Comparison of ENCODE assay signal across 1 cellular context in the genomic region with DNA sequence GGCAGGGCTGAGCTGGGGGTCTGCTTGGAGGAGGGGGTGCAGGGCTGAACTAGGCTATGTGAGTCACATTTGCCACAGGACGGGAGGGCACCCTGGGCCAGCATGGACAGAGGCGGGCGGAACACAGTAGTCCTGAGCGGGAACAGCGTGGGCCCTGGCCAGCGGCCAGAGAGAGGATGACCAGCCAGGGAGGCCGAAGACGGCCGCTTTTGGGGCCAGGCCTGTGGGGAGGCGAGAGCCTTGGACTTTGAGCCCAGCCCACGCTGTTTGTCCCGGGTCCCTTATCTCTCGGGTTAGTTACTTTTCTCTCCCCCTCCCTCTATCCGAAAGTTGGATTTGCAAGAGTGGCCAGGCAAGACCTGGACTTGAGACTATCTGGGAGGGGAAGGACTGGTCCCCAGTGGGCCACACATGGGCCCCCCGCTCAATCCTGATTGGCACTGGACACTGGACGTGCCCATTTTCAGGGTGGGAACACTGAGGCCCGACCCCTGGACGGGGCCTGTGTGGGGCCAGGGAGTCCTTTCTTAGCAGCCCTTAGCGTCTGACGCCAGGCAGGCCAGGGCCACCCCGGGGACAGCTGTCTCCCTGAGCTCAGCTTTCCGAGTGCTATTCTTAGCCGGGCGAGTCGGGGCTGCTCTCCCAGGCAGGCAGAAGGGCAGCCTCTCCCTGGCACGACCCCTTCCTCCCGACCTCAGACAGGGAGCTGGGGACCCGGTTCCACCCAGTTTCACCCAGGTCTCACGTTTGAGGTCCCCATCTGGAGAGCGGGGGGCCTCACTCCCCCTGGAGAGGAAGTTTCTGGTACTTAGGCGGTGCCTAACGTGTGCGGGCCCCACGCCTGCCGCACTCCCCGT.
TF ChIP-seq lines count a peak whose summit lies in the region.

No MANE protein-coding gene starts in this region.

TF ChIP-seq in endothelial cell of umbilical vein, 7 proteins besides CTCF, POLR2A, EP300 and RAD21:
- TF ChIP-seq MYC (IDR thresholded peaks at IDR 0.05; ENCODE audit: low read depth, low read length): no peak
- TF ChIP-seq EZH2 (IDR thresholded peaks at IDR 0.05; ENCODE audit: borderline replicate concordance, low read depth, low read length, severe bottlenecking): no peak
- no peak for TF ChIP-seq MAX (IDR thresholded peaks at IDR 0.05; ENCODE audit: insufficient read depth, insufficient read length)
- TF ChIP-seq FOS (IDR thresholded peaks at IDR 0.05; ENCODE audit: borderline replicate concordance, insufficient read depth, low read length): no peak
- no peak for TF ChIP-seq JUN (IDR thresholded peaks at IDR 0.05; ENCODE audit: borderline replicate concordance, insufficient read depth, insufficient read length, low read depth)
- TF ChIP-seq GATA2 (IDR thresholded peaks at IDR 0.05; ENCODE audit: insufficient read depth, insufficient read length, low read depth, low read length): no peak
- no peak for TF ChIP-seq POLR2AphosphoS5 (IDR thresholded peaks at IDR 0.05; ENCODE audit: insufficient read depth, low read depth, low read length)
